Comparison of ENCODE assay signal across 8 cellular contexts in the genomic region with DNA sequence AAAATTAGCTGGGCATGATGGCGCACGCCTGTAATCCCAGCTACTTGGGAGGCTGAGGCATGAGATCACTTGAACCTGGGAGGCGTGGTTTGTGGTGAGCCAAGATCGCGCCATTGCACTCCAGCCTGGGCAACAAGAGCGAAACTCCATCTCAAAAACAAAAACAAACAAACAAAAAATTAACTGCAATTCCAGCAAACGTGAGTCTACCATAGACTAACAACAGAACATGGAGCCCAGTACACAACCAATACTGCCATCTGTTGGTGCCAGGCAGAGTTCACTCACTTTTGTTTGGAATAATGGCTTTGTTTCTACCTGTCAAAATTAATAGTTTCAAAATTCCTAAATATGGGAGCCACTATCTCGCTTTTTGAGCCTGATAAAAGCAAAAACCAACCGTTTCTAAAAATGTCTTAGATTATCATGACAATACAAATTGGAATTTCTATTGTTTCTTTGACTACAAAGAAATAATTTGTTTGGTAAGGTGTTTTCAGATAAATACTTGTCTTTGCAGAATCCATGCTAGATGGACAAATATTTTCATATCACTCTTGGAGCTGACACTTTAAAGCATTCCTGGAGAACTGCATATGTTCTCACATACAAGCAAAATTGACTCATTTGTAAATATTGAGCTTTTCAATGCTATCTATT. TPM values are rescaled to one million over a fixed set of nuclear protein-coding genes. Genes with fewer than 3 reads are reported as not detected.
A peak's percentile ranks its signal among the peaks of the same experiment; 100 is the strongest.
DNase-seq lines count a peak whose midpoint lies in the region; ATAC-seq and TF ChIP-seq lines count a peak whose summit lies in the region.

No MANE protein-coding gene starts in this region.

- peak; percentile 0 for DNase-seq in stimulated activated CD4-positive, alpha-beta T cell treated with anti-CD3 and anti-CD28 coated beads, Interleukin-12 subunit alpha, Interleukin-12 subunit beta, amount 100 ng/mL, for 4 hours
- DNase-seq in stimulated activated CD4-positive, alpha-beta T cell treated with anti-CD3 and anti-CD28 coated beads, Interleukin-4, amount 100 ng/mL, for 4 hours = no peak
- DNase-seq in NCI-H2081 treated with DMSO at 0.1 percent for 48 hours (lab: John Stamatoyannopoulos, UW) (peak; percentile 12), adrenal gland (peak in 4 of 7 donors; percentile 22 to 63 (median 40)), left colon (peak in 1 of 2 donors; percentile 32)

- H3K36me3 ChIP-seq in adrenal gland (replicated peaks in 1 of 2) = no peaks in the 10 kb centered on the region

- TF ChIP-seq POLR2A in adrenal gland (IDR thresholded peaks at IDR 0.05) = no peak

- 59 to 65% (median 61%) methylated on average over 9 of the region's 9 CpGs for WGBS in adrenal gland, 4 donors

- intact Hi-C loops in adrenal gland (cut with DNase I) (no loop called here), left colon (cut with DNase I, micrococcal nuclease) (no loop called here)

- H3K4me1 ChIP-seq in adrenal gland (replicated peaks in 1 of 2) = no peaks in the 10 kb centered on the region

- TF ChIP-seq CTCF in adrenal gland (IDR thresholded peaks at IDR 0.05) = peak; percentile 45 to 62 (median 53)

- no peak overlapping the region for H3K4me3 ChIP-seq in adrenal gland

- H3K27ac ChIP-seq in adrenal gland = no peak overlapping the region

- ATAC-seq in left colon (peak; percentile 75), HG03108 (IDR thresholded peaks at IDR 0.05; ENCODE audit: unreplicated experiment) (no peak), HG03280 (IDR thresholded peaks at IDR 0.05; ENCODE audit: unreplicated experiment) (no peak), HG03432 (IDR thresholded peaks at IDR 0.05; ENCODE audit: unreplicated experiment) (no peak)

- H3K9me3 ChIP-seq in adrenal gland (replicated peaks in 1 of 3) = no peaks in the 10 kb centered on the region

- H3K27me3 ChIP-seq in adrenal gland = no peaks in the 10 kb centered on the region

RNA-seq across cellular contexts. Expression of gene GPR176, which starts 45.0 kb away (rescaled TPM):
- total RNA-seq in adrenal gland (10 to 100 TPM in 1 of 8 donors, 1 to 10 TPM in 7; 1.4 to 12.7 (median 5.1) TPM), left colon (1 to 10 TPM in 1 of 2 donors, under 1 TPM in 1; 0.85 to 1.5 TPM)
- 1 to 10 TPM; 3.6 to 9.8 (median 7.2) TPM for polyA plus RNA-seq in adrenal gland

RNA-seq across cellular contexts. Expression of gene EIF2AK4, which starts 58.9 kb away (rescaled TPM):
- total RNA-seq in adrenal gland = 10 to 100 TPM; 19.3 to 52.9 (median 28.1) TPM
- 10 to 100 TPM; 32.5 to 84.1 (median 63.4) TPM for polyA plus RNA-seq in adrenal gland
- 10 to 100 TPM; 23.6 to 29.7 TPM for total RNA-seq in left colon

Comparison
In these comparisons a context has a peak if more than half of its experiments do, and no peak if none do; other contexts are left out.
1. DNase-seq: peak in stimulated activated CD4-positive, alpha-beta T cell treated with anti-CD3 and anti-CD28 coated beads, Interleukin-12 subunit alpha, Interleukin-12 subunit beta, amount 100 ng/mL, for 4 hours (single experiment), NCI-H2081 treated with DMSO at 0.1 percent for 48 hours (single experiment) and adrenal gland (4 of 7); none in stimulated activated CD4-positive, alpha-beta T cell treated with anti-CD3 and anti-CD28 coated beads, Interleukin-4, amount 100 ng/mL, for 4 hours (0 of 2).